14 cellular contexts compared by ENCODE assay signal in genomic region chr7:127995157-127995865, GRCh38. TPM values are rescaled to one million over a fixed set of nuclear protein-coding genes. Genes with fewer than 3 reads are reported as not detected.
DNase-seq lines count a peak whose midpoint lies in the region; ATAC-seq, FAIRE-seq and TF ChIP-seq lines count a peak whose summit lies in the region.
"Had no signal": no experiment of that assay in that cellular context is flagged by ENCODE, and none has a peak within 500 bp of the region (broad histone marks: within the 10 kb centered on the region; RNA-seq: fewer than 3 reads in every experiment).

No MANE protein-coding gene starts in this region.

- CTCF ChIA-PET in K562 (lab: Yijun Ruan, JAX; ENCODE audit: low intra/inter-chr PET ratio): no interaction called here

- H2AK5ac ChIP-seq in mesendoderm (ENCODE audit: low read length): no peak overlapping the region

- H4K5ac ChIP-seq in mesendoderm (ENCODE audit: low read length): no peak overlapping the region

- DNase-seq in AG10803 (ENCODE audit: low read depth) (peak; percentile 59), K562 (ENCODE audit: extremely low read depth in 1 of 4, low spot score in 3 of 4) (peak in 2 of 4 experiments; percentile 40 to 52), left cardiac atrium (no peak), pons (ENCODE audit: low spot score) (peak; percentile 75), cerebellum (ENCODE audit: low spot score) (no peak), mesendoderm (no peak), NCI-H748 treated with DMSO at 0.1 percent for 48 hours (lab: John Stamatoyannopoulos, UW) (no peak)
- DNase-seq: activated naive CD4-positive, alpha-beta T cell treated with anti-CD3 and anti-CD28 coated beads, Interleukin-2, amount 50 U/mL, for 16 hours; esophagus squamous epithelium; GDM1; mucosa of descending colon; NCI-H526 treated with DMSO at 0.1 percent for 48 hours had no signal

- H3K79me2 ChIP-seq in K562 (ENCODE audit: control insufficient read depth, insufficient read depth, low read length) (peaks cover 7% of the 10 kb centered on the region; the same call in 1 of the 3 replicates), mesendoderm (ENCODE audit: control insufficient read depth, insufficient read depth, low read length) (no peaks in the 10 kb centered on the region)

- no peak for TF ChIP-seq RAD21 in K562 (CRISPR knock-in tag; conservative IDR thresholded peaks at IDR 0.05 in 1 of 2, IDR thresholded peaks at IDR 0.05 in 1 of 2)

- H3K9ac ChIP-seq in K562 (ENCODE audit: insufficient read depth in 1 of 2, low read depth in 2 of 2, low read length in 2 of 2): no peak overlapping the region
- no peak overlapping the region for H3K9ac ChIP-seq in mesendoderm (ENCODE audit: low read length)

- H4K20me1 ChIP-seq in K562 (replicated peaks; ENCODE audit: control insufficient read depth, insufficient read depth, low read length): peaks cover 11% of the 10 kb centered on the region; the same call in 1 of the 2 replicates

- intact Hi-C loops in K562 (cut with micrococcal nuclease) (loop anchor here (5.0 kb wide), 1 partner anchor 153 kb away; no protein-coding TSS in a partner anchor), left cardiac atrium (cut with DNase I) (no loop called here)

- no peaks in the 10 kb centered on the region for H3K27me3 ChIP-seq in K562 (ENCODE audit: control insufficient read depth in 2 of 2, insufficient read depth in 2 of 2, low read length in 2 of 2)
- H3K27me3 ChIP-seq in mesendoderm (ENCODE audit: insufficient read depth, low read length, poor library complexity): no peaks in the 10 kb centered on the region
- H3K27me3 ChIP-seq: esophagus squamous epithelium had no signal

- in situ Hi-C loops in K562 (cut with MboI): no loop called here

- TF ChIP-seq EP300 in K562 (IDR thresholded peaks at IDR 0.05; ENCODE audit: low read length): no peak

- H2AFZ ChIP-seq in K562 (ENCODE audit: low read depth, low read length): no peak overlapping the region

- H3K36me3 ChIP-seq in K562 (ENCODE audit: control insufficient read depth, insufficient read depth, low read length): peaks cover 83% of the 10 kb centered on the region
- no peaks in the 10 kb centered on the region for H3K36me3 ChIP-seq in mesendoderm (ENCODE audit: control insufficient read depth, insufficient read depth, low read length)

- TF ChIP-seq CTCF in AG10803 (conservative IDR thresholded peaks at IDR 0.05; ENCODE audit: low read length) (no peak), K562 (IDR thresholded peaks at IDR 0.05 in 2 of 3, conservative IDR thresholded peaks at IDR 0.05 in 1 of 3; ENCODE audit: insufficient read depth in 2 of 3, low read depth in 1 of 3, low read length in 3 of 3) (no peak)

- no peak overlapping the region for H4K8ac ChIP-seq in mesendoderm (ENCODE audit: low read depth, low read length)

- H2BK120ac ChIP-seq in mesendoderm (ENCODE audit: low read depth, low read length): no peak overlapping the region

- H3K4ac ChIP-seq in mesendoderm (ENCODE audit: low read depth, low read length): no peak overlapping the region

- no peak overlapping the region for H3K56ac ChIP-seq in mesendoderm (ENCODE audit: low read length)

- 52% methylated on average over 3 of the region's 3 CpGs for WGBS in K562 (ENCODE audit: insufficient coverage, low coverage, missing lambda C conversion rate)
- no CpG with 5 or more reads among the region's 3 CpGs for WGBS in mesendoderm (ENCODE audit: extremely low coverage, insufficient coverage, low lambda C conversion rate)

- POLR2A ChIA-PET in K562 (lab: Yijun Ruan, JAX): interaction anchor here (0.5 to 2.3 kb wide), 7 partner anchors 8 to 157 kb away, joined by 3 to 10 read pairs (median 4); no protein-coding TSS in a partner anchor

- no peak for FAIRE-seq in K562 (lab: Jason Lieb, UNC)

- ATAC-seq in K562: peak; percentile 17
- peak; percentile 71 to 80 for ATAC-seq in left cardiac atrium
- ATAC-seq in HG03175 (IDR thresholded peaks at IDR 0.05; ENCODE audit: unreplicated experiment): no peak
- ATAC-seq: mucosa of descending colon had no signal

- H3K27ac ChIP-seq in K562 (ENCODE audit: extremely low read depth, low read depth, low read length) (no peak overlapping the region), mesendoderm (ENCODE audit: low read depth, low read length) (no peak overlapping the region)

- peaks cover 7% of the 10 kb centered on the region for H3K9me1 ChIP-seq in K562 (ENCODE audit: control insufficient read depth, insufficient read depth, low read length)

- H3K9me3 ChIP-seq in K562 (replicated peaks; ENCODE audit: control insufficient read depth, insufficient read depth, low read depth, low read length): no peaks in the 10 kb centered on the region
- H3K9me3 ChIP-seq: esophagus squamous epithelium, HAP-1, mucosa of descending colon had no signal

- H3K4me1 ChIP-seq in K562 (replicated peaks in 1 of 2; ENCODE audit: control insufficient read depth in 2 of 2, insufficient read depth in 2 of 2, low read length in 2 of 2): peaks cover 37 to 52% of the 10 kb centered on the region in 2 experiments; a peak in 4 of 5 replicates
- H3K4me1 ChIP-seq in mesendoderm (ENCODE audit: control insufficient read depth, low read depth, low read length): peaks cover 2% of the 10 kb centered on the region
- H3K4me1 ChIP-seq: HAP-1 had no signal

- no peak overlapping the region for H2BK15ac ChIP-seq in mesendoderm (replicated peaks; ENCODE audit: low read depth)

- no peak overlapping the region for H2BK5ac ChIP-seq in mesendoderm (ENCODE audit: low read length)

- no peak overlapping the region for H3K4me2 ChIP-seq in K562 (ENCODE audit: insufficient read depth, low read length)
- H3K4me2 ChIP-seq in mesendoderm (ENCODE audit: low read length): no peak overlapping the region

- H3K4me3 ChIP-seq in AG10803 (ENCODE audit: low read length) (no peak overlapping the region), K562 (no peak overlapping the region), mesendoderm (ENCODE audit: low read length) (no peak overlapping the region)
- H3K4me3 ChIP-seq: esophagus squamous epithelium, HAP-1, mucosa of descending colon had no signal

- peaks cover 3% of the 10 kb centered on the region for H3K79me1 ChIP-seq in mesendoderm (ENCODE audit: low read length)

- TF ChIP-seq POLR2A in K562 (conservative IDR thresholded peaks at IDR 0.05): no peak

- H3K18ac ChIP-seq in mesendoderm (ENCODE audit: low read length): no peak overlapping the region

- H3K23ac ChIP-seq in mesendoderm (ENCODE audit: low read length): no peak overlapping the region

- BruUV-seq in K562 (replicated peaks; lab: Mats Ljungman, UMichigan): no TSS peak

TF ChIP-seq in K562, 482 proteins besides CTCF, POLR2A, EP300 and RAD21 (continues in another document):
- no peak for TF ChIP-seq TRIM25 (IDR thresholded peaks at IDR 0.05; ENCODE audit: borderline replicate concordance)
- no peak for TF ChIP-seq SMARCE1 (IDR thresholded peaks at IDR 0.05)
- no peak for TF ChIP-seq FOXJ3 (CRISPR knock-in tag; IDR thresholded peaks at IDR 0.05)
- peak; percentile 40; the same call in 1 of the 2 replicates for TF ChIP-seq CBFA2T3 (IDR thresholded peaks at IDR 0.05)
- TF ChIP-seq NONO (IDR thresholded peaks at IDR 0.05; ENCODE audit: low read depth in 2 of 2, low read length in 1 of 2): no peak
- TF ChIP-seq CREM (IDR thresholded peaks at IDR 0.05; ENCODE audit: low read depth): no peak

RNA-seq across cellular contexts. Expression of gene LRRC4, which starts 35.9 kb away (rescaled TPM):
- total RNA-seq in K562 (2011; cell fraction: chromatin; rRNA removed; ENCODE audit: low replicate concordance): not detected in 2 replicates
- not detected in 2 replicates for total RNA-seq in K562 (2011; cell fraction: nucleolus; rRNA removed)
- not detected in 2 replicates for total RNA-seq in K562 (2011; cell fraction: nucleoplasm; rRNA removed)
- total RNA-seq in K562 (2014; rRNA removed) (not detected in 2 replicates), K562 (2014; rRNA removed; fragmentation: Illumina TruSeq; extraction: Trizol) (not detected in 2 replicates), K562 (2015; rRNA removed; fragmentation: Illumina TruSeq; extraction: Trizol) (not detected in 2 replicates), K562 (2021) (0.07 TPM in 1 of 2 replicates, not detected in the other), left cardiac atrium (1 to 10 TPM; 3.9 to 8.3 TPM), cerebellum (21.4 TPM)
- polyA plus RNA-seq in K562 (2011; rRNA removed) (not detected in 2 replicates), K562 (2014; fragmentation: Illumina TruSeq; extraction: Trizol) (not detected in 2 replicates), K562 (2014; fragmentation: Nextera tagmentation; extraction: Ambion mirVana) (under 1 TPM in 1 of 2 experiments, not detected in 1; 0.04 TPM), K562 (2014; rRNA removed) (0.11 TPM in 1 of 2 replicates, not detected in the other)
- not detected in 2 replicates for polyA plus RNA-seq in K562 (2011; cell fraction: cytosol; rRNA removed)
- not detected in 2 replicates for polyA plus RNA-seq in K562 (2011; cell fraction: nucleus; rRNA removed)
- polyA plus RNA-seq in K562 (2012): 0.07 and 0.21 TPM in 2 replicates
- polyA minus RNA-seq in K562 (2011; rRNA and poly(A)+ RNA removed): not detected in 2 replicates
- polyA minus RNA-seq in K562 (2011; cell fraction: cytosol; rRNA and poly(A)+ RNA removed): not detected in 2 replicates
- polyA minus RNA-seq in K562 (2011; cell fraction: nucleus; rRNA and poly(A)+ RNA removed): not detected in 2 replicates
- 9.9 TPM for polyA plus RNA-seq in mesendoderm (2013, experiment 1 of 2)
- 9.6 TPM for polyA plus RNA-seq in mesendoderm (2013, experiment 2 of 2)

Comparison
In these comparisons a context has a peak if more than half of its experiments do, and no peak if none do; other contexts are left out.
1. DNase-seq: peak in AG10803 (single experiment) and pons (single experiment); none in left cardiac atrium (single experiment), cerebellum (single experiment), mesendoderm (single experiment) and NCI-H748 treated with DMSO at 0.1 percent for 48 hours (single experiment).
2. RNA of gene LRRC4, which starts 35.9 kb away (total RNA-seq): 21.4 TPM in cerebellum (single experiment) and 3.9 to 8.3 TPM in left cardiac atrium; 0.07 TPM in K562; every median in the first group is over 4 times any median in the second.